Comparison of ENCODE assay signal across 11 cellular contexts in the genomic region with DNA sequence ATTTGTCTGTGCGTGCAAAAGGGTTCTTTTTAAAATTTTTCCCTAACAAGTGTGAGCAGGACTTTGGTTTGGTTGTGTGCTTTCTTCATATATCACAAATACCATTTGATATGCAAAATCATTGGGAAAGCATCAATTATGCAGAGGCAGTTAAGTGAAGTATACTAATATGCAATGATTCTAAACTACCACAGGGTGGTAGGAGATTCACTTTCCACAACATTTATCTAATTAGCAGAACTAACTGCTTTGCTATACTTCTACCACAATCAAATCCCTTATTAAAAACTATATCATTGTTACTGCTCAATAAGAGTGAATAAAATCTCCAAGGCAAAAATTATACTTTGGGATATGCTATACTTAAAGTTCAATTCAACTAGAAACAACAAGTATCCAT.
A peak's percentile ranks its signal among the peaks of the same experiment; 100 is the strongest.
DNase-seq lines count a peak whose midpoint lies in the region; ATAC-seq and TF ChIP-seq lines count a peak whose summit lies in the region.
"Had no signal": no experiment of that assay in that cellular context is flagged by ENCODE, and none has a peak within 500 bp of the region (broad histone marks: within the 10 kb centered on the region; RNA-seq: fewer than 3 reads in every experiment).

No MANE protein-coding gene starts in this region.

- H3K27me3 ChIP-seq in BE2C (no peaks in the 10 kb centered on the region), foreskin keratinocyte (no peaks in the 10 kb centered on the region)
- H3K27me3 ChIP-seq in CD8-positive, alpha-beta memory T cell (ENCODE audit: insufficient read depth, low read length, poor library complexity, severe bottlenecking): no peaks in the 10 kb centered on the region
- no peaks in the 10 kb centered on the region for H3K27me3 ChIP-seq in naive thymus-derived CD4-positive, alpha-beta T cell (ENCODE audit: control insufficient read depth in 2 of 2, insufficient read depth in 2 of 2, low read length in 2 of 2)

- no peak for ATAC-seq in foreskin keratinocyte
- no peak for ATAC-seq in GM19455 (IDR thresholded peaks at IDR 0.05; ENCODE audit: unreplicated experiment)
- no peak for ATAC-seq in naive thymus-derived CD4-positive, alpha-beta T cell

- no peaks in the 10 kb centered on the region for H3K27me3 Mint-ChIP-seq in CD8-positive, alpha-beta memory T cell
- H3K27me3 Mint-ChIP-seq in naive thymus-derived CD4-positive, alpha-beta T cell: no peaks in the 10 kb centered on the region

- no peak overlapping the region for H3K4me3 Mint-ChIP-seq in CD8-positive, alpha-beta memory T cell
- no peak overlapping the region for H3K4me3 Mint-ChIP-seq in naive thymus-derived CD4-positive, alpha-beta T cell
- H3K4me3 Mint-ChIP-seq: activated T-helper 1 cell treated with anti-CD3 and anti-CD28 coated beads, Interleukin-12 subunit alpha, Interleukin-12 subunit beta, Interleukin-2, Interleukin-4 antibody, amounts not matched to agents 30 ng/mL and 10 ng/mL and 1 ng/mL, durations not matched to agents 14 hours and 24 hours and 36 hours had no signal

- H3K4me1 ChIP-seq in BE2C (peaks cover 11% of the 10 kb centered on the region), foreskin keratinocyte (no peaks in the 10 kb centered on the region)
- H3K4me1 ChIP-seq in CD8-positive, alpha-beta memory T cell (ENCODE audit: insufficient read depth, low read length): no peaks in the 10 kb centered on the region
- H3K4me1 ChIP-seq in naive thymus-derived CD4-positive, alpha-beta T cell (ENCODE audit: control insufficient read depth in 2 of 2, insufficient read depth in 2 of 2, low read length in 2 of 2): no peaks in the 10 kb centered on the region

- POLR2A ChIA-PET in CD8-positive, alpha-beta memory T cell (lab: Charles Lee): no interaction called here
- POLR2A ChIA-PET in naive thymus-derived CD4-positive, alpha-beta T cell (lab: Charles Lee): no interaction called here

- peaks cover 4 to 34% (median 11%) of the 10 kb centered on the region in 5 donors for H3K9me3 Mint-ChIP-seq in CD8-positive, alpha-beta memory T cell
- peaks cover 0 to 21% (median 3%) of the 10 kb centered on the region in 11 donors for H3K9me3 Mint-ChIP-seq in naive thymus-derived CD4-positive, alpha-beta T cell

- H3K27ac ChIP-seq in SK-N-MC (peak overlapping the region; percentile 28; the same call in 1 of the 2 replicates), foreskin keratinocyte (no peak overlapping the region)
- H3K27ac ChIP-seq in CD8-positive, alpha-beta memory T cell (ENCODE audit: low read depth, low read length): no peak overlapping the region
- no peak overlapping the region for H3K27ac ChIP-seq in naive thymus-derived CD4-positive, alpha-beta T cell (ENCODE audit: low read depth, low read length)
- H3K27ac ChIP-seq: thoracic aorta had no signal

- CTCF ChIA-PET in CD8-positive, alpha-beta memory T cell (lab: Charles Lee): no interaction called here
- CTCF ChIA-PET in naive thymus-derived CD4-positive, alpha-beta T cell (lab: Charles Lee): no interaction called here

- intact Hi-C loops in naive thymus-derived CD4-positive, alpha-beta T cell (cut with micrococcal nuclease): no loop called here

- H3K9me3 ChIP-seq in BE2C: no peaks in the 10 kb centered on the region
- peaks cover 4% of the 10 kb centered on the region; the same call in 1 of the 2 replicates for H3K9me3 ChIP-seq in SK-N-MC (ENCODE audit: low read depth, low read length)
- no peaks in the 10 kb centered on the region for H3K9me3 ChIP-seq in CD8-positive, alpha-beta memory T cell (ENCODE audit: low read length)
- no peaks in the 10 kb centered on the region for H3K9me3 ChIP-seq in naive thymus-derived CD4-positive, alpha-beta T cell (ENCODE audit: control insufficient read depth in 2 of 3, low read length in 3 of 3)
- H3K9me3 ChIP-seq: thoracic aorta had no signal

- H3K36me3 ChIP-seq in BE2C (no peaks in the 10 kb centered on the region), SK-N-MC (ENCODE audit: insufficient read depth, low read length) (no peaks in the 10 kb centered on the region)
- no peaks in the 10 kb centered on the region for H3K36me3 ChIP-seq in CD8-positive, alpha-beta memory T cell (ENCODE audit: insufficient read depth, low read length)
- H3K36me3 ChIP-seq in naive thymus-derived CD4-positive, alpha-beta T cell (ENCODE audit: control insufficient read depth in 2 of 3, insufficient read depth in 3 of 3, low read length in 3 of 3): no peaks in the 10 kb centered on the region
- H3K36me3 ChIP-seq: thoracic aorta had no signal

- H3K36me3 Mint-ChIP-seq in CD8-positive, alpha-beta memory T cell: no peaks in the 10 kb centered on the region
- no peaks in the 10 kb centered on the region for H3K36me3 Mint-ChIP-seq in naive thymus-derived CD4-positive, alpha-beta T cell

- no peak overlapping the region for H3K9ac ChIP-seq in SK-N-MC (ENCODE audit: insufficient read length)

- no peak for DNase-seq in BE2C
- peak; percentile 1 for DNase-seq in HFF-Myc (ENCODE audit: extremely low read depth, low read depth)
- DNase-seq in SK-N-MC (ENCODE audit: low read depth, low spot score): peak; percentile 50
- DNase-seq in foreskin keratinocyte: peak; percentile 2 to 26
- DNase-seq in CD8-positive, alpha-beta memory T cell: no peak
- DNase-seq in effector CD8-positive, alpha-beta T cell (lab: John Stamatoyannopoulos, UW): no peak
- no peak for DNase-seq in naive thymus-derived CD4-positive, alpha-beta T cell
- DNase-seq: head of caudate nucleus had no signal

- H3K4me1 Mint-ChIP-seq in CD8-positive, alpha-beta memory T cell: no peaks in the 10 kb centered on the region
- no peaks in the 10 kb centered on the region for H3K4me1 Mint-ChIP-seq in naive thymus-derived CD4-positive, alpha-beta T cell

- TF ChIP-seq CTCF in BE2C (IDR thresholded peaks at IDR 0.05; ENCODE audit: low read depth, low read length) (peak; percentile 48), HFF-Myc (IDR thresholded peaks at IDR 0.05; ENCODE audit: low read depth, low read length, missing control alignments) (no peak), foreskin keratinocyte (conservative IDR thresholded peaks at IDR 0.05) (peak; percentile 36)

- H3K27ac Mint-ChIP-seq in CD8-positive, alpha-beta memory T cell: no peak overlapping the region
- H3K27ac Mint-ChIP-seq in naive thymus-derived CD4-positive, alpha-beta T cell: no peak overlapping the region
- H3K27ac Mint-ChIP-seq: activated T-helper 1 cell treated with anti-CD3 and anti-CD28 coated beads, Interleukin-12 subunit alpha, Interleukin-12 subunit beta, Interleukin-2, Interleukin-4 antibody, amounts not matched to agents 30 ng/mL and 10 ng/mL and 1 ng/mL, durations not matched to agents 14 hours and 24 hours and 36 hours had no signal

- H3K4me3 ChIP-seq in BE2C (ENCODE audit: low read depth, low read length) (no peak overlapping the region), HFF-Myc (replicated peaks; ENCODE audit: low read depth, low read length) (no peak overlapping the region), SK-N-MC (no peak overlapping the region)
- H3K4me3 ChIP-seq in CD8-positive, alpha-beta memory T cell (ENCODE audit: low read length): no peak overlapping the region
- no peak overlapping the region for H3K4me3 ChIP-seq in naive thymus-derived CD4-positive, alpha-beta T cell (ENCODE audit: low read length)
- H3K4me3 ChIP-seq: thoracic aorta had no signal

Comparison
In these comparisons a context has a peak if more than half of its experiments do, and no peak if none do; other contexts are left out.
1. DNase-seq: peak in HFF-Myc (single experiment), SK-N-MC (single experiment) and foreskin keratinocyte (2 of 2); none in BE2C (single experiment), CD8-positive, alpha-beta memory T cell (0 of 5), effector CD8-positive, alpha-beta T cell (single experiment) and naive thymus-derived CD4-positive, alpha-beta T cell (0 of 9).